Comparison of ENCODE assay signal across 8 cellular contexts in the genomic region with DNA sequence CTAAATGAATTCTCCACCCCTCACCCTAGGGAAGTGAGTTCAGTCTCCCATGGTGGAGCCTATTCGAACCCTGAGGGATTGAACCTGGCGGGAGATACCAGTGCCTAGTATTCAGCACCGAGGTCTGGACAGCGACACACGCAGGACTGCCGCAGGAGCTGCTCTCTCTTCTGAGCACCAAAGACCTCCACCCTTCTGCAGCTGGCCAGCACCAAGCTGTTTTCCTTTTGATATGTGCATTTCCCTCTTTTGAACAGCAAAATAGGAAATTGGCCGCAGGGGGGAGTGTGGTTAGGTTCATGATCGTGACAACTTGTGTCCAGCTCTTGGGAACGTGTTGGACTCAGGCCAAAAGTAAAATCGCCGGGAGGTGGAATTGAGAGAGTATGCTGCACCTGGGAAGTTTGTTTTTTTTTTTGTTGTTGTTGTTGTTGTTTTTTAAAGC. TPM values are rescaled to one million over a fixed set of nuclear protein-coding genes. Genes with fewer than 3 reads are reported as not detected.
DNase-seq lines count a peak whose midpoint lies in the region; ATAC-seq, FAIRE-seq and TF ChIP-seq lines count a peak whose summit lies in the region.

No MANE protein-coding gene starts in this region.

- TF ChIP-seq CTCF in epithelial cell of esophagus (IDR thresholded peaks at IDR 0.05; ENCODE audit: insufficient read depth, low read depth, low read length, missing control alignments) (no peak), mucosa of descending colon (IDR thresholded peaks at IDR 0.05) (no peak), transverse colon (IDR thresholded peaks at IDR 0.05) (no peak)

- H3K27ac ChIP-seq in transverse colon: no peak overlapping the region

- peaks cover 70% of the 10 kb centered on the region for H3K27me3 ChIP-seq in transverse colon

- DNase-seq in GM12891 (ENCODE audit: insufficient read length, low spot score) (no peak), NCI-H2029 treated with DMSO at 0.1 percent for 48 hours (lab: John Stamatoyannopoulos, UW) (peak; percentile 94), epithelial cell of esophagus (ENCODE audit: low read depth) (peak; percentile 67), mucosa of descending colon (peak; percentile 53 to 80 (median 62)), transverse colon (peak; percentile 57)
- DNase-seq in activated CD4-positive, alpha-beta T cell treated with anti-CD3 and anti-CD28 coated beads for 48 hours: peak; percentile 73

- in situ Hi-C loops in transverse colon (cut with MboI; ENCODE audit: low pct_ligation_motif_present in 1 of 4, low pct_unique_long_range_greater_than_20kb in 1 of 4, low sequenced_read_pairs in 3 of 4): no loop called here

- H3K4me3 ChIP-seq in epithelial cell of esophagus (ENCODE audit: low read length) (no peak overlapping the region), mucosa of descending colon (no peak overlapping the region), transverse colon (no peak overlapping the region)

- TF ChIP-seq POLR2A in GM12891 (IDR thresholded peaks at IDR 0.05; ENCODE audit: low read depth, low read length) (no peak), transverse colon (IDR thresholded peaks at IDR 0.05) (no peak)

- 0 to 2% methylated on average over 3 to 11 of the region's 11 CpGs for WGBS in transverse colon (ENCODE audit: low coverage in 1 of 2), 2 donors

- no peaks in the 10 kb centered on the region for H3K9me3 ChIP-seq in mucosa of descending colon
- no peaks in the 10 kb centered on the region for H3K9me3 ChIP-seq in transverse colon

- intact Hi-C loops in mucosa of descending colon (cut with DNase I, micrococcal nuclease): no loop called here
- intact Hi-C loops in transverse colon (cut with DNase I; ENCODE audit: low total_unique reads): no loop called here

- no peak for TF ChIP-seq EP300 in transverse colon (IDR thresholded peaks at IDR 0.05; ENCODE audit: low read depth)

- no peaks in the 10 kb centered on the region for H3K36me3 ChIP-seq in mucosa of descending colon (ENCODE audit: low read depth)
- no peaks in the 10 kb centered on the region for H3K36me3 ChIP-seq in transverse colon

- ATAC-seq in HG02678 (IDR thresholded peaks at IDR 0.05; ENCODE audit: unreplicated experiment) (peak; percentile 79), mucosa of descending colon (peak; percentile 79), GM21737 (IDR thresholded peaks at IDR 0.05; ENCODE audit: unreplicated experiment) (no peak)

- FAIRE-seq in GM12891 (lab: Jason Lieb, UNC): peak; percentile 71

- H3K4me1 ChIP-seq in mucosa of descending colon (ENCODE audit: low read depth): peaks cover 4% of the 10 kb centered on the region
- H3K4me1 ChIP-seq in transverse colon: peaks cover 0 to 15% (median under 1%) of the 10 kb centered on the region in 4 donors

TF ChIP-seq in GM12891, 5 proteins besides CTCF, POLR2A, EP300 and RAD21:
- no peak for TF ChIP-seq POU2F2 (IDR thresholded peaks at IDR 0.05; ENCODE audit: low read depth, low read length)
- TF ChIP-seq TAF1 (IDR thresholded peaks at IDR 0.05; ENCODE audit: low read depth, low read length): no peak
- TF ChIP-seq PAX5 (IDR thresholded peaks at IDR 0.05; ENCODE audit: insufficient read depth, low read length, severe bottlenecking): no peak
- no peak for TF ChIP-seq SPI1 (IDR thresholded peaks at IDR 0.05; ENCODE audit: low read depth, low read length)
- TF ChIP-seq POLR2AphosphoS5 (IDR thresholded peaks at IDR 0.05; ENCODE audit: low read depth, low read length): no peak

RNA-seq across cellular contexts. Expression of gene PCSK1, which starts 1.2 kb away (rescaled TPM):
- polyA plus RNA-seq in GM12891 (2012; ENCODE audit: low read depth, missing spikeins): not detected
- 1 to 10 TPM; 1.5 to 4.4 (median 3.7) TPM for total RNA-seq in mucosa of descending colon
- 1 to 10 TPM in 2 of 4 donors, not detected in 2; 1.6 to 2.5 TPM for total RNA-seq in transverse colon
